In the genomic region with DNA sequence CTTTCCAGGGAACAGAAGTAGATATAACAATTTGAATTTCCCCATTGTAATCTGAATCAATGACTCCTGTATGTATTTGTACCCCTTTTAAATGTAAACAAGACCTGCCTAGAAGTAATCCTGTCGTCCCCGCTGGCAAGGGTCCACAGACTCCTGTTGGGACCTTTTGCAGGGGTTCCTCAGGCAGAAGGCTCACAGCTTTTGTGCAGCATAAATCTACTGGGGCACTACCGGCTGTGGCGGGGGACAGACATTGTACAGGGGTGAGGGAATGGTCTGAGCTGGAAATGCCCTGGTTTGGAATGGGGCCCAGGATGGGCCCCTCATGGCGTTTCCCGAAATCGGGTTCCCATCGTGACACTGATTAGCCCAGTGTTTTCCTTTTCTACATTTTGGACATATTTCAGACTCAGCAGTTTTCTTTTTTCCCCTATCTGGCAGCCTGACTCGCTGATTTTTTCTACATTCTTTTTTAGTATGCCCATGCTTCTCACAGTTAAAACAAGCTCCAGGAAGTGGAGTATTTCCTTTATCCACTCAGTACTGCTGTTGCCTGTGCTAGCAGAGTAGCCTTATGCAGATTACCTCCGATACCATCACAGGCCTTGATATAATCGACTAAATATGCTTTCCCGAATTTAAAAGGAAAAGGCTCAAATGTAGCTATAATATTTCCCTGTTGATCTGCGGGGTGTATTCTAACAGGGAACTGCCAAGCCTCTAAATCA, we compare ENCODE assay signal across 1 cellular context.
TF ChIP-seq lines count a peak whose summit lies in the region.

No MANE protein-coding gene starts in this region.

TF ChIP-seq in K562, 482 proteins besides CTCF, POLR2A, EP300 and RAD21:
- TF ChIP-seq ZNF316 (IDR thresholded peaks at IDR 0.05) (peak; percentile 28; the same call in 1 of the 2 replicates), MAFG (tag; conservative IDR thresholded peaks at IDR 0.05) (0 out of 2 replicates have a peak, but pooled peaks have one; percentile 8)
